Comparison of ENCODE assay signal across 1 cellular context in the genomic region with DNA sequence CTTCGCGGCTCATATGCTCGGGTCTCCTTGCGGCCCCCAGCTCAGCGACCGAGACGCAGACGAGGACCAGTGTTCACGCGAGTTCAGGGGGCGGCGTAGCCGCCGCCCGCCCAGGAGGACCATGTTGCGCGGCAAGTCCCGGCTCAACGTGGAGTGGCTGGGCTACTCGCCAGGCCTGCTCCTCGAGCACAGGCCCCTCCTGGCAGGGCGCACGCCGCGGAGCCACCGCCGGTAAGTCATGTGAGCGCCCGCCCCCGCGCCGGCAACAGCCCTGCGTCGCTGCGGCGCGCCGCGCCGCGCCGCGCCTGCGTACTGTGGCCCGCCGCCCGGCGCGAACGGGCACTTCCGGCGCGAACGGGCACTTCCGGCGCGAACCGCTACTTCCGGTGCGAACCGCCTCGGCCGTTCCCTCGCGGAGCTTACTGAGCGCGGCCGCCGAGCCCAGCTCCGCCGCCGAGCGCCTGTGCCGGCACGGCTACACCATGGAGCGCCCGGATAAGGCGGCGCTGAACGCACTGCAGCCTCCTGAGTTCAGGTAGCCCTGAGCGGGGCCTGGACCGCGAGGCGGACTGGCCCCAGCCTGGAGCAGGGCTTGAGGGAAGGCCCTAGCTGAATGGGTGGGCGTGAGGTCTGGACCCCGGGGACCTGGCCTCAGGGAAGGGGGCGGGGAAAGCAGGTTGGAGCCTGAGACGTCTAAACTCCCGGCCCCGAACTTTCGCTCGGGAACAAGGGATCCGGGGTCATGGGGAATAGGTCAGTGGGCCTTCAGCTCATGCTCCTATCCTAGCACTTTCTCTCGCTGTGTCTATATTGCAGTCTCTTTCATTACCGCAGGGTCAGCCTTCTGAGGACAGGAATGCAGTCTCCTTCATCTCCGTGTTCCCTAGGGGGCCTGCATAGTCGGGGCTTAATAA.
TF ChIP-seq lines count a peak whose summit lies in the region.

VMA21 (plus strand) TSS at position 380 of the 914 bp plus-strand sequence; CDS start at position 483, 103 bp downstream.

TF ChIP-seq in HepG2, 621 proteins besides CTCF, POLR2A, EP300 and RAD21 (continued from another document and continues in another):
- TF ChIP-seq, protein P1, sequence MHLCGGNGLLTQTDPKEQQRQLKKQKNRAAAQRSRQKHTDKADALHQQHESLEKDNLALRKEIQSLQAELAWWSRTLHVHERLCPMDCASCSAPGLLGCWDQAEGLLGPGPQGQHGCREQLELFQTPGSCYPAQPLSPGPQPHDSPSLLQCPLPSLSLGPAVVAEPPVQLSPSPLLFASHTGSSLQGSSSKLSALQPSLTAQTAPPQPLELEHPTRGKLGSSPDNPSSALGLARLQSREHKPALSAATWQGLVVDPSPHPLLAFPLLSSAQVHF (CRISPR knock-in tag; IDR thresholded peaks at IDR 0.05): 0 out of 2 replicates have a peak, but pooled peaks have one; percentile 69
- TF ChIP-seq, protein P2, sequence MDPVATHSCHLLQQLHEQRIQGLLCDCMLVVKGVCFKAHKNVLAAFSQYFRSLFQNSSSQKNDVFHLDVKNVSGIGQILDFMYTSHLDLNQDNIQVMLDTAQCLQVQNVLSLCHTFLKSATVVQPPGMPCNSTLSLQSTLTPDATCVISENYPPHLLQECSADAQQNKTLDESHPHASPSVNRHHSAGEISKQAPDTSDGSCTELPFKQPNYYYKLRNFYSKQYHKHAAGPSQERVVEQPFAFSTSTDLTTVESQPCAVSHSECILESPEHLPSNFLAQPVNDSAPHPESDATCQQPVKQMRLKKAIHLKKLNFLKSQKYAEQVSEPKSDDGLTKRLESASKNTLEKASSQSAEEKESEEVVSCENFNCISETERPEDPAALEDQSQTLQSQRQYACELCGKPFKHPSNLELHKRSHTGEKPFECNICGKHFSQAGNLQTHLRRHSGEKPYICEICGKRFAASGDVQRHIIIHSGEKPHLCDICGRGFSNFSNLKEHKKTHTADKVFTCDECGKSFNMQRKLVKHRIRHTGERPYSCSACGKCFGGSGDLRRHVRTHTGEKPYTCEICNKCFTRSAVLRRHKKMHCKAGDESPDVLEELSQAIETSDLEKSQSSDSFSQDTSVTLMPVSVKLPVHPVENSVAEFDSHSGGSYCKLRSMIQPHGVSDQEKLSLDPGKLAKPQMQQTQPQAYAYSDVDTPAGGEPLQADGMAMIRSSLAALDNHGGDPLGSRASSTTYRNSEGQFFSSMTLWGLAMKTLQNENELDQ (CRISPR knock-in tag; IDR thresholded peaks at IDR 0.05; ENCODE audit: borderline replicate concordance): no peak
- TF ChIP-seq HDAC6 (IDR thresholded peaks at IDR 0.05; ENCODE audit: low read depth, low read length) (no peak), SMAD9 (CRISPR knock-in tag; IDR thresholded peaks at IDR 0.05) (no peak), ARNTL (CRISPR knock-in tag; IDR thresholded peaks at IDR 0.05) (no peak), AKAP8 (CRISPR knock-in tag; IDR thresholded peaks at IDR 0.05) (no peak), ZNF33B (CRISPR knock-in tag; IDR thresholded peaks at IDR 0.05) (no peak), POLR2AphosphoS2 (IDR thresholded peaks at IDR 0.05; ENCODE audit: low read depth, low read length) (no peak), MTF1 (CRISPR knock-in tag; IDR thresholded peaks at IDR 0.05) (no peak), ZNF792 (CRISPR knock-in tag; IDR thresholded peaks at IDR 0.05) (0 out of 2 replicates have a peak, but pooled peaks have one; percentile 20), ZNF350 (CRISPR knock-in tag; IDR thresholded peaks at IDR 0.05; ENCODE audit: borderline replicate concordance, low read depth) (peak; percentile 29; the same call in 1 of the 2 replicates), TCF7 (IDR thresholded peaks at IDR 0.05; ENCODE audit: low read depth) (no peak), ZNF256 (CRISPR knock-in tag; conservative IDR thresholded peaks at IDR 0.05) (no peak), MXD3 (CRISPR knock-in tag; IDR thresholded peaks at IDR 0.05) (0 out of 2 replicates have a peak, but pooled peaks have one; percentile 45), ZNF441 (CRISPR knock-in tag; IDR thresholded peaks at IDR 0.05; ENCODE audit: borderline replicate concordance) (0 out of 2 replicates have a peak, but pooled peaks have one; percentile 36), ZNF672 (CRISPR knock-in tag; IDR thresholded peaks at IDR 0.05) (no peak), ZNF20 (CRISPR knock-in tag; IDR thresholded peaks at IDR 0.05) (no peak), ZNF567 (CRISPR knock-in tag; IDR thresholded peaks at IDR 0.05; ENCODE audit: borderline replicate concordance) (0 out of 2 replicates have a peak, but pooled peaks have one; percentile 38), JARID2 (CRISPR knock-in tag; IDR thresholded peaks at IDR 0.05; ENCODE audit: insufficient replicate concordance) (no peak), ZNF747 (CRISPR knock-in tag; IDR thresholded peaks at IDR 0.05; ENCODE audit: borderline replicate concordance) (no peak), ZNF451 (CRISPR knock-in tag; IDR thresholded peaks at IDR 0.05) (peak; percentile 43; the same call in 1 of the 2 replicates), TFAP4 (IDR thresholded peaks at IDR 0.05; ENCODE audit: borderline replicate concordance, low read depth) (no peak), NFE2L1 (CRISPR knock-in tag; IDR thresholded peaks at IDR 0.05; ENCODE audit: borderline replicate concordance) (no peak), XBP1 (CRISPR knock-in tag; IDR thresholded peaks at IDR 0.05) (no peak), MIER2 (CRISPR knock-in tag; IDR thresholded peaks at IDR 0.05) (no peak), U2AF1 (optimal IDR thresholded peaks at IDR 0.05; ENCODE audit: low read depth, low read length) (no peak), RARA (CRISPR knock-in tag; IDR thresholded peaks at IDR 0.05) (no peak), ZNF335 (CRISPR knock-in tag; IDR thresholded peaks at IDR 0.05) (no peak), FOSL2 (CRISPR knock-in tag; IDR thresholded peaks at IDR 0.05) (no peak), CBX5 (CRISPR knock-in tag; IDR thresholded peaks at IDR 0.05; ENCODE audit: borderline replicate concordance) (no peak), KDM4B (CRISPR knock-in tag; IDR thresholded peaks at IDR 0.05) (no peak), NFKBIZ (CRISPR knock-in tag; IDR thresholded peaks at IDR 0.05) (no peak), POLR2G (IDR thresholded peaks at IDR 0.05; ENCODE audit: low read depth, low read length) (peak; percentile 72), ZNF33A (CRISPR knock-in tag; IDR thresholded peaks at IDR 0.05; ENCODE audit: borderline replicate concordance) (no peak), HNRNPL (IDR thresholded peaks at IDR 0.05; ENCODE audit: low read depth, low read length) (no peak), ARID4A (CRISPR knock-in tag; IDR thresholded peaks at IDR 0.05; ENCODE audit: borderline replicate concordance) (peak; percentile 59; the same call in 1 of the 2 replicates), ZNF709 (CRISPR knock-in tag; IDR thresholded peaks at IDR 0.05) (no peak), ZNF530 (CRISPR knock-in tag; IDR thresholded peaks at IDR 0.05; ENCODE audit: low read depth) (no peak), ZNF616 (CRISPR knock-in tag; IDR thresholded peaks at IDR 0.05; ENCODE audit: low read depth) (no peak), YEATS2 (CRISPR knock-in tag; IDR thresholded peaks at IDR 0.05; ENCODE audit: borderline replicate concordance) (peak; percentile 32), KMT2B (CRISPR knock-in tag; IDR thresholded peaks at IDR 0.05) (no peak)
- TF ChIP-seq, protein P3, sequence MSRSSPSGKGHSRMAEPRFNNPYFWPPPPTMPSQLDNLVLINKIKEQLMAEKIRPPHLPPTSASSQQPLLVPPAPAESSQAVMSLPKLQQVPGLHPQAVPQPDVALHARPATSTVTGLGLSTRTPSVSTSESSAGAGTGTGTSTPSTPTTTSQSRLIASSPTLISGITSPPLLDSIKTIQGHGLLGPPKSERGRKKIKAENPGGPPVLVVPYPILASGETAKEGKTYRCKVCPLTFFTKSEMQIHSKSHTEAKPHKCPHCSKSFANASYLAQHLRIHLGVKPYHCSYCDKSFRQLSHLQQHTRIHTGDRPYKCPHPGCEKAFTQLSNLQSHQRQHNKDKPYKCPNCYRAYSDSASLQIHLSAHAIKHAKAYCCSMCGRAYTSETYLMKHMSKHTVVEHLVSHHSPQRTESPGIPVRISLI (CRISPR knock-in tag; IDR thresholded peaks at IDR 0.05; ENCODE audit: borderline replicate concordance): no peak
- TF ChIP-seq, protein P4, sequence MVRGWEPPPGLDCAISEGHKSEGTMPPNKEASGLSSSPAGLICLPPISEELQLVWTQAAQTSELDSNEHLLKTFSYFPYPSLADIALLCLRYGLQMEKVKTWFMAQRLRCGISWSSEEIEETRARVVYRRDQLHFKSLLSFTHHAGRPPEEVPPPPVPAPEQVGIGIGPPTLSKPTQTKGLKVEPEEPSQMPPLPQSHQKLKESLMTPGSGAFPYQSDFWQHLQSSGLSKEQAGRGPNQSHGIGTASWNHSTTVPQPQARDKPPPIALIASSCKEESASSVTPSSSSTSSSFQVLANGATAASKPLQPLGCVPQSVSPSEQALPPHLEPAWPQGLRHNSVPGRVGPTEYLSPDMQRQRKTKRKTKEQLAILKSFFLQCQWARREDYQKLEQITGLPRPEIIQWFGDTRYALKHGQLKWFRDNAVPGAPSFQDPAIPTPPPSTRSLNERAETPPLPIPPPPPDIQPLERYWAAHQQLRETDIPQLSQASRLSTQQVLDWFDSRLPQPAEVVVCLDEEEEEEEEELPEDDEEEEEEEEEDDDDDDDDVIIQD (CRISPR knock-in tag; IDR thresholded peaks at IDR 0.05; ENCODE audit: low read depth): no peak
- TF ChIP-seq, protein P5, sequence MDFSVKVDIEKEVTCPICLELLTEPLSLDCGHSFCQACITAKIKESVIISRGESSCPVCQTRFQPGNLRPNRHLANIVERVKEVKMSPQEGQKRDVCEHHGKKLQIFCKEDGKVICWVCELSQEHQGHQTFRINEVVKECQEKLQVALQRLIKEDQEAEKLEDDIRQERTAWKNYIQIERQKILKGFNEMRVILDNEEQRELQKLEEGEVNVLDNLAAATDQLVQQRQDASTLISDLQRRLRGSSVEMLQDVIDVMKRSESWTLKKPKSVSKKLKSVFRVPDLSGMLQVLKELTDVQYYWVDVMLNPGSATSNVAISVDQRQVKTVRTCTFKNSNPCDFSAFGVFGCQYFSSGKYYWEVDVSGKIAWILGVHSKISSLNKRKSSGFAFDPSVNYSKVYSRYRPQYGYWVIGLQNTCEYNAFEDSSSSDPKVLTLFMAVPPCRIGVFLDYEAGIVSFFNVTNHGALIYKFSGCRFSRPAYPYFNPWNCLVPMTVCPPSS (IDR thresholded peaks at IDR 0.05): no peak
- TF ChIP-seq, protein P6, sequence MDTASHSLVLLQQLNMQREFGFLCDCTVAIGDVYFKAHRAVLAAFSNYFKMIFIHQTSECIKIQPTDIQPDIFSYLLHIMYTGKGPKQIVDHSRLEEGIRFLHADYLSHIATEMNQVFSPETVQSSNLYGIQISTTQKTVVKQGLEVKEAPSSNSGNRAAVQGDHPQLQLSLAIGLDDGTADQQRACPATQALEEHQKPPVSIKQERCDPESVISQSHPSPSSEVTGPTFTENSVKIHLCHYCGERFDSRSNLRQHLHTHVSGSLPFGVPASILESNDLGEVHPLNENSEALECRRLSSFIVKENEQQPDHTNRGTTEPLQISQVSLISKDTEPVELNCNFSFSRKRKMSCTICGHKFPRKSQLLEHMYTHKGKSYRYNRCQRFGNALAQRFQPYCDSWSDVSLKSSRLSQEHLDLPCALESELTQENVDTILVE (CRISPR knock-in tag; IDR thresholded peaks at IDR 0.05): no peak
- TF ChIP-seq, protein P7, sequence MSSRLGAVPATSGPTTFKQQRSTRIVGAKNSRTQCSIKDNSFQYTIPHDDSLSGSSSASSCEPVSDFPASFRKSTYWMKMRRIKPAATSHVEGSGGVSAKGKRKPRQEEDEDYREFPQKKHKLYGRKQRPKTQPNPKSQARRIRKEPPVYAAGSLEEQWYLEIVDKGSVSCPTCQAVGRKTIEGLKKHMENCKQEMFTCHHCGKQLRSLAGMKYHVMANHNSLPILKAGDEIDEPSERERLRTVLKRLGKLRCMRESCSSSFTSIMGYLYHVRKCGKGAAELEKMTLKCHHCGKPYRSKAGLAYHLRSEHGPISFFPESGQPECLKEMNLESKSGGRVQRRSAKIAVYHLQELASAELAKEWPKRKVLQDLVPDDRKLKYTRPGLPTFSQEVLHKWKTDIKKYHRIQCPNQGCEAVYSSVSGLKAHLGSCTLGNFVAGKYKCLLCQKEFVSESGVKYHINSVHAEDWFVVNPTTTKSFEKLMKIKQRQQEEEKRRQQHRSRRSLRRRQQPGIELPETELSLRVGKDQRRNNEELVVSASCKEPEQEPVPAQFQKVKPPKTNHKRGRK (CRISPR knock-in tag; IDR thresholded peaks at IDR 0.05): no peak
